In the genomic region with DNA sequence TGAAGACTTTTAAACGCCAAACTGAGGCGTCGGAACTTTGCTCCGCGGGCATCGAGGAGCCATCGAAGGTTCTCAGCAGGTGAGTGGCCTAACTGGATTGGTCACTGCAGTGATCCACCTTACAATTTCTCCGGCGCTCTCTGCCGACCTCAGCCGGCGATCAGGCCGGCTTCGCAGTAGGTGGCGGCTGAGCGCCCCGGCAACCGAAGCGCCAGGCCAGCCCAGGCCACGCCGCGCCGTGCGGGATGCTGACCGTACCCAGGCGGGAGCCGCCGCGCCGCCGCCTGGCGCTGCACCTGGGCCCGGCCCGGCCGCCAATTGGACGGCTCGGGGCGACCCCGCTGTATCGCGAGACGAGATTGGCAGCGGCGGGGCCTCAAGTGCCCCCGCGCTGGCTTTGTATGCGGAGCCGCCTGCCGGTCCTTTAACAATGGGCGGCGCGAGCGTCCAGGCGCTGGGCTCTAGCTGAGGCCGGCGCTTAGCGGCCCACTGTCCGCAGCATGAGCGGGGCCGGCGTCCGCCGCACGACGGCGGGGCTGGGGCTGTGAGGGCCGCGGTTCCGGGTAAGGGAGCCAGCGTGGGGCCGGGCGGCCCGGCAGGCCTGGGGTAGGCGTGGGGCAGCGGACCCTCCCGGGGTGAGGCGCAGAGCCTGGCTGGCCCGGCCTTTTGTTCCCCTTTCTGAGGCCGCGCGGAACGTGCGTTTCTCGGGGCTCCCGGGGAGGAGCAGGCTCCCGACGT, we compare ENCODE assay signal across 8 cellular contexts. TPM values are rescaled to one million over a fixed set of nuclear protein-coding genes. Genes with fewer than 3 reads are reported as not detected.
DNase-seq lines count a peak whose midpoint lies in the region; ATAC-seq and TF ChIP-seq lines count a peak whose summit lies in the region.

A gene with protein sequence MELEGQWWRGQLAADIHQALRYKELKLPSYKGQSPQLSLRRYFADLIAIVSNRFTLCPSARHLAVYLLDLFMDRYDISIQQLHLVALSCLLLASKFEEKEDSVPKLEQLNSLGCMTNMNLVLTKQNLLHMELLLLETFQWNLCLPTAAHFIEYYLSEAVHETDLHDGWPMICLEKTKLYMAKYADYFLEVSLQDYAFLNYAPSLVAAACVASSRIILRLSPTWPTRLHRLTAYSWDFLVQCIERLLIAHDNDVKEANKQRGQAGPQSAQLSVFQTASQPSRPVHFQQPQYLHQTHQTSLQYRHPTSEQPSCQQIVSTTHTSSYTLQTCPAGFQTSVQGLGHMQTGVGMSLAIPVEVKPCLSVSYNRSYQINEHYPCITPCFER (plus strand): TSS at position 427 of the 738 bp plus-strand sequence. CDS start 811 bp downstream, outside the sequence.

- H3K36me3 ChIP-seq in kidney epithelial cell (ENCODE audit: control insufficient read depth, insufficient read depth, low read length), result no peaks in the 10 kb centered on the region

- peak; percentile 98 for DNase-seq in AG08395 (ENCODE audit: low spot score)
- DNase-seq in NCI-H226, result peak; percentile 84
- DNase-seq in cerebellum (ENCODE audit: low spot score), result peak; percentile 91
- peak; percentile 59 for DNase-seq in kidney epithelial cell (ENCODE audit: low read depth)
- DNase-seq in stimulated activated CD4-positive, alpha-beta T cell treated with anti-CD3 and anti-CD28 coated beads, Interleukin-15, amount 100 ng/mL, for 1 hour (ENCODE audit: low read depth in 1 of 2, low spot score in 1 of 2), result peak; percentile 65 to 79

- peak within 1 kb of the TSS; percentile 98 for H3K4me3 ChIP-seq in kidney epithelial cell (ENCODE audit: low read depth, low read length)

- no peaks in the 10 kb centered on the region for H3K27me3 ChIP-seq in kidney epithelial cell (ENCODE audit: control insufficient read depth, insufficient read depth, low read length)

- ATAC-seq in GM18870 (IDR thresholded peaks at IDR 0.05; ENCODE audit: unreplicated experiment) (peak; percentile 44), HG03103 (IDR thresholded peaks at IDR 0.05; ENCODE audit: low read depth, unreplicated experiment) (peak; percentile 84)
- peak; percentile 92 to 93 for ATAC-seq in activated CD4-positive, CD25-positive, alpha-beta regulatory T cell treated with anti-CD3 and anti-CD28 coated beads, Interleukin-2, amount 50 U/mL, for 24 hours

- no peak for TF ChIP-seq CTCF in kidney epithelial cell (IDR thresholded peaks at IDR 0.05; ENCODE audit: insufficient read depth, low read length, poor library complexity, severe bottlenecking)

RNA-seq across cellular contexts. Expression of the gene that starts here (rescaled TPM):
- 21.2 TPM for total RNA-seq in cerebellum
- 17.1 and 18.1 TPM in 2 replicates for total RNA-seq in kidney epithelial cell

Comparison
In these comparisons a context has a peak if more than half of its experiments do, and no peak if none do; other contexts are left out.
1. Peak in every context shown above with its lines: DNase-seq, ATAC-seq and H3K4me3 ChIP-seq.